Comparison of ENCODE assay signal across 16 cellular contexts in genomic region chr3:71441925-71442620, GRCh38.
A peak's percentile ranks its signal among the peaks of the same experiment; 100 is the strongest.
DNase-seq lines count a peak whose midpoint lies in the region; ATAC-seq and TF ChIP-seq lines count a peak whose summit lies in the region.
"Had no signal": no experiment of that assay in that cellular context is flagged by ENCODE, and none has a peak within 500 bp of the region (broad histone marks: within the 10 kb centered on the region; RNA-seq: fewer than 3 reads in every experiment).

No MANE protein-coding gene starts in this region.

- H3K4me3 Mint-ChIP-seq in CD4-positive, CD25-positive, alpha-beta regulatory T cell: peak overlapping the region; percentile 64 to 83 (median 74)
- H3K4me3 Mint-ChIP-seq in activated T-helper 1 cell treated with anti-CD3 and anti-CD28 coated beads, Interleukin-12 subunit alpha, Interleukin-12 subunit beta, Interleukin-2, Interleukin-4 antibody, amounts not matched to agents 30 ng/mL and 10 ng/mL and 1 ng/mL, durations not matched to agents 14 hours and 24 hours and 36 hours: peak overlapping the region; percentile 27
- peak overlapping the region; percentile 65 for H3K4me3 Mint-ChIP-seq in natural killer cell

- H3K36me3 ChIP-seq in CD4-positive, CD25-positive, alpha-beta regulatory T cell (ENCODE audit: control insufficient read depth, insufficient read depth, low read length): peaks cover 6% of the 10 kb centered on the region

- no peak for TF ChIP-seq CTCF in natural killer cell (IDR thresholded peaks at IDR 0.05)

- peaks cover 9% of the 10 kb centered on the region for H3K27me3 Mint-ChIP-seq in CD4-positive, CD25-positive, alpha-beta regulatory T cell
- peaks cover 19% of the 10 kb centered on the region for H3K27me3 Mint-ChIP-seq in activated T-helper 1 cell treated with anti-CD3 and anti-CD28 coated beads, Interleukin-12 subunit alpha, Interleukin-12 subunit beta, Interleukin-2, Interleukin-4 antibody, amounts not matched to agents 30 ng/mL and 10 ng/mL and 1 ng/mL, durations not matched to agents 14 hours and 24 hours and 36 hours (ENCODE audit: insufficient read depth)
- H3K27me3 Mint-ChIP-seq in natural killer cell (ENCODE audit: low read depth in 2 of 2): no peaks in the 10 kb centered on the region

- ATAC-seq in CD4-positive, CD25-positive, alpha-beta regulatory T cell (ENCODE audit: low read depth in 2 of 2): no peak
- peak; percentile 40 for ATAC-seq in HG03354 (IDR thresholded peaks at IDR 0.05; ENCODE audit: poor library complexity, severe bottlenecking, unreplicated experiment)
- ATAC-seq in natural killer cell: no peak
- no peak for ATAC-seq in GM21367 (IDR thresholded peaks at IDR 0.05; ENCODE audit: unreplicated experiment)
- ATAC-seq in HG02852 (IDR thresholded peaks at IDR 0.05; ENCODE audit: unreplicated experiment): no peak
- ATAC-seq: HepG2, mucosa of descending colon, Panc1, psoas muscle had no signal

- H3K27ac Mint-ChIP-seq in CD4-positive, CD25-positive, alpha-beta regulatory T cell: peak overlapping the region; percentile 96 to 100 (median 97)
- peak overlapping the region; percentile 72 for H3K27ac Mint-ChIP-seq in activated T-helper 1 cell treated with anti-CD3 and anti-CD28 coated beads, Interleukin-12 subunit alpha, Interleukin-12 subunit beta, Interleukin-2, Interleukin-4 antibody, amounts not matched to agents 30 ng/mL and 10 ng/mL and 1 ng/mL, durations not matched to agents 14 hours and 24 hours and 36 hours
- H3K27ac Mint-ChIP-seq in natural killer cell: peak overlapping the region; percentile 93 to 96

- peak overlapping the region; percentile 37 for H3K4me3 ChIP-seq in CD4-positive, CD25-positive, alpha-beta regulatory T cell (ENCODE audit: low read depth, low read length)
- H3K4me3 ChIP-seq: mucosa of descending colon, psoas muscle had no signal

- H3K4me1 ChIP-seq in CD4-positive, CD25-positive, alpha-beta regulatory T cell (ENCODE audit: control insufficient read depth, insufficient read depth, low read length, poor library complexity, severe bottlenecking): peaks cover 98% of the 10 kb centered on the region
- H3K4me1 ChIP-seq: psoas muscle had no signal

- peak overlapping the region; percentile 92 for H3K27ac ChIP-seq in CD4-positive, CD25-positive, alpha-beta regulatory T cell (ENCODE audit: insufficient read depth, low read length, poor library complexity, severe bottlenecking)
- H3K27ac ChIP-seq: psoas muscle had no signal

- intact Hi-C loops in activated T-helper 1 cell treated with anti-CD3 and anti-CD28 coated beads, Interleukin-12 subunit alpha, Interleukin-12 subunit beta, Interleukin-2, Interleukin-4 antibody, amounts not matched to agents 30 ng/mL and 10 ng/mL and 1 ng/mL, durations not matched to agents 14 hours and 24 hours and 36 hours (cut with micrococcal nuclease): loop anchor here (2.0 to 5.0 kb wide), 4 partner anchors 13 to 430 kb away; no protein-coding TSS in a partner anchor
- intact Hi-C loops in natural killer cell (cut with micrococcal nuclease): loop anchor here (5.0 kb wide), 2 partner anchors 50 to 140 kb away; partner anchors contain the start of gene FOXP1

- no peaks in the 10 kb centered on the region for H3K27me3 ChIP-seq in CD4-positive, CD25-positive, alpha-beta regulatory T cell (ENCODE audit: control insufficient read depth, insufficient read depth, low read length)

- no peaks in the 10 kb centered on the region for H3K9me3 ChIP-seq in CD4-positive, CD25-positive, alpha-beta regulatory T cell (ENCODE audit: control insufficient read depth in 2 of 2, low read length in 2 of 2)
- H3K9me3 ChIP-seq: mucosa of descending colon, psoas muscle had no signal

- peaks cover 30% of the 10 kb centered on the region for H3K36me3 Mint-ChIP-seq in CD4-positive, CD25-positive, alpha-beta regulatory T cell
- H3K36me3 Mint-ChIP-seq in activated T-helper 1 cell treated with anti-CD3 and anti-CD28 coated beads, Interleukin-12 subunit alpha, Interleukin-12 subunit beta, Interleukin-2, Interleukin-4 antibody, amounts not matched to agents 30 ng/mL and 10 ng/mL and 1 ng/mL, durations not matched to agents 14 hours and 24 hours and 36 hours (ENCODE audit: low read depth): peaks cover 12% of the 10 kb centered on the region
- H3K36me3 Mint-ChIP-seq in natural killer cell: no peaks in the 10 kb centered on the region

- DNase-seq in CD4-positive, CD25-positive, alpha-beta regulatory T cell: no peak
- DNase-seq in activated T-helper 1 cell treated with anti-CD3 and anti-CD28 coated beads, Interleukin-12 subunit alpha, Interleukin-12 subunit beta, Interleukin-2, Interleukin-4 antibody, amounts not matched to agents 30 ng/mL and 10 ng/mL and 1 ng/mL, durations not matched to agents 14 hours and 24 hours and 36 hours (ENCODE audit: low spot score): no peak
- DNase-seq in natural killer cell (no peak), NCI-H446 treated with DMSO at 0.1 percent for 48 hours (lab: John Stamatoyannopoulos, UW) (no peak), DMS 273 treated with DMSO at 0.1 percent for 48 hours (lab: John Stamatoyannopoulos, UW) (no peak)
- DNase-seq: foreskin fibroblast; mucosa of descending colon; NCI-H1417 treated with DMSO at 0.1 percent for 48 hours; NCI-H446; psoas muscle; stimulated activated CD4-positive, alpha-beta T cell treated with anti-CD3 and anti-CD28 coated beads, Interleukin-2, amount 100 ng/mL, for 24 hours had no signal

- H3K9me3 Mint-ChIP-seq in CD4-positive, CD25-positive, alpha-beta regulatory T cell: peaks cover 0 to 2% (median 0%) of the 10 kb centered on the region in 7 donors
- H3K9me3 Mint-ChIP-seq in activated T-helper 1 cell treated with anti-CD3 and anti-CD28 coated beads, Interleukin-12 subunit alpha, Interleukin-12 subunit beta, Interleukin-2, Interleukin-4 antibody, amounts not matched to agents 30 ng/mL and 10 ng/mL and 1 ng/mL, durations not matched to agents 14 hours and 24 hours and 36 hours: peaks cover 5% of the 10 kb centered on the region
- H3K9me3 Mint-ChIP-seq in natural killer cell: no peaks in the 10 kb centered on the region

- H3K4me1 Mint-ChIP-seq in CD4-positive, CD25-positive, alpha-beta regulatory T cell: peaks cover 26 to 98% (median 85%) of the 10 kb centered on the region in 4 donors
- H3K4me1 Mint-ChIP-seq in activated T-helper 1 cell treated with anti-CD3 and anti-CD28 coated beads, Interleukin-12 subunit alpha, Interleukin-12 subunit beta, Interleukin-2, Interleukin-4 antibody, amounts not matched to agents 30 ng/mL and 10 ng/mL and 1 ng/mL, durations not matched to agents 14 hours and 24 hours and 36 hours (ENCODE audit: low read depth): peaks cover 64% of the 10 kb centered on the region
- H3K4me1 Mint-ChIP-seq in natural killer cell: peaks cover 89 to 90% of the 10 kb centered on the region in 2 donors
